13 cellular contexts compared by ENCODE assay signal in genomic region chr12:63045020-63045860, GRCh38.
DNase-seq lines count a peak whose midpoint lies in the region; ATAC-seq, FAIRE-seq and TF ChIP-seq lines count a peak whose summit lies in the region.
"Had no signal": no experiment of that assay in that cellular context is flagged by ENCODE, and none has a peak within 500 bp of the region (broad histone marks: within the 10 kb centered on the region; RNA-seq: fewer than 3 reads in every experiment).

No MANE protein-coding gene starts in this region.

- H3K9me3 ChIP-seq in smooth muscle cell (replicated peaks; ENCODE audit: low read depth) = no peaks in the 10 kb centered on the region
- no peaks in the 10 kb centered on the region for H3K9me3 ChIP-seq in transverse colon
- H3K9me3 ChIP-seq: mucosa of descending colon had no signal

- H2AFZ ChIP-seq in smooth muscle cell (ENCODE audit: low read depth) = peak overlapping the region; percentile 30

- no peak overlapping the region for H3K9ac ChIP-seq in smooth muscle cell (ENCODE audit: low read depth)

- H3K27me3 Mint-ChIP-seq in activated T-cell treated with anti-CD3 and anti-CD28 coated beads, Interleukin-2, amount 50 U/mL, for 72 hours (ENCODE audit: low read depth) = no peaks in the 10 kb centered on the region
- H3K27me3 Mint-ChIP-seq: activated CD8-positive, alpha-beta memory T cell treated with anti-CD3 and anti-CD28 coated beads, Interleukin-2, amount 10 ng/mL, durations not matched to agents 7 days and 5 days had no signal

- no peaks in the 10 kb centered on the region for H4K20me1 ChIP-seq in smooth muscle cell (ENCODE audit: low read depth)

- peak overlapping the region; percentile 74 for H3K27ac ChIP-seq in smooth muscle cell (ENCODE audit: low read depth)
- H3K27ac ChIP-seq in transverse colon = no peak overlapping the region
- H3K27ac ChIP-seq: HL-60 had no signal

- H3K27me3 ChIP-seq in smooth muscle cell (ENCODE audit: low read depth) = no peaks in the 10 kb centered on the region
- no peaks in the 10 kb centered on the region for H3K27me3 ChIP-seq in transverse colon

- H3K4me3 Mint-ChIP-seq in activated T-cell treated with anti-CD3 and anti-CD28 coated beads, Interleukin-2, amount 50 U/mL, for 72 hours = no peak overlapping the region
- H3K4me3 Mint-ChIP-seq: activated CD8-positive, alpha-beta memory T cell treated with anti-CD3 and anti-CD28 coated beads, Interleukin-2, amount 10 ng/mL, durations not matched to agents 7 days and 5 days had no signal

- peak; percentile 83 for FAIRE-seq in H54 (lab: Jason Lieb, UNC)

- H3K79me2 ChIP-seq in smooth muscle cell (ENCODE audit: low read depth) = no peaks in the 10 kb centered on the region

- intact Hi-C loops in transverse colon (cut with DNase I; ENCODE audit: low total_unique reads) = no loop called here

- H3K4me1 ChIP-seq in smooth muscle cell (ENCODE audit: low read depth) (no peaks in the 10 kb centered on the region), transverse colon (no peaks in the 10 kb centered on the region)

- ATAC-seq in GM18519 (IDR thresholded peaks at IDR 0.05; ENCODE audit: low FRiP score, unreplicated experiment) = no peak
- no peak for ATAC-seq in activated T-cell treated with anti-CD3 and anti-CD28 coated beads, Interleukin-2, amount 50 U/mL, for 72 hours (replicated peaks in 1 of 2)
- ATAC-seq: activated CD8-positive, alpha-beta memory T cell treated with anti-CD3 and anti-CD28 coated beads, Interleukin-2, amount 10 ng/mL, durations not matched to agents 7 days and 5 days; mucosa of descending colon had no signal

- in situ Hi-C loops in transverse colon (cut with MboI; ENCODE audit: low pct_ligation_motif_present in 1 of 4, low pct_unique_long_range_greater_than_20kb in 1 of 4, low sequenced_read_pairs in 3 of 4) = no loop called here

- H3K4me2 ChIP-seq in smooth muscle cell = peak overlapping the region; percentile 4

- H3K27ac Mint-ChIP-seq in activated T-cell treated with anti-CD3 and anti-CD28 coated beads, Interleukin-2, amount 50 U/mL, for 72 hours = no peak overlapping the region
- H3K27ac Mint-ChIP-seq: activated CD8-positive, alpha-beta memory T cell treated with anti-CD3 and anti-CD28 coated beads, Interleukin-2, amount 10 ng/mL, durations not matched to agents 7 days and 5 days had no signal

- no peaks in the 10 kb centered on the region for H3K36me3 Mint-ChIP-seq in activated T-cell treated with anti-CD3 and anti-CD28 coated beads, Interleukin-2, amount 50 U/mL, for 72 hours (ENCODE audit: insufficient read depth in 2 of 2)
- H3K36me3 Mint-ChIP-seq: activated CD8-positive, alpha-beta memory T cell treated with anti-CD3 and anti-CD28 coated beads, Interleukin-2, amount 10 ng/mL, durations not matched to agents 7 days and 5 days had no signal

- no peaks in the 10 kb centered on the region for H3K36me3 ChIP-seq in smooth muscle cell (ENCODE audit: low read depth)
- no peaks in the 10 kb centered on the region for H3K36me3 ChIP-seq in transverse colon

- H3K4me3 ChIP-seq in foreskin fibroblast (ENCODE audit: low read depth in 1 of 2, low read length in 2 of 2) (no peak overlapping the region), smooth muscle cell (no peak overlapping the region), transverse colon (no peak overlapping the region)
- H3K4me3 ChIP-seq: mucosa of descending colon had no signal

- TF ChIP-seq POLR2A in H54 (IDR thresholded peaks at IDR 0.05; ENCODE audit: low read depth, low read length) = no peak
- TF ChIP-seq POLR2A in transverse colon (IDR thresholded peaks at IDR 0.05) = no peak

- H3K4me1 Mint-ChIP-seq in activated T-cell treated with anti-CD3 and anti-CD28 coated beads, Interleukin-2, amount 50 U/mL, for 72 hours (ENCODE audit: low read depth) = no peaks in the 10 kb centered on the region
- H3K4me1 Mint-ChIP-seq: activated CD8-positive, alpha-beta memory T cell treated with anti-CD3 and anti-CD28 coated beads, Interleukin-2, amount 10 ng/mL, durations not matched to agents 7 days and 5 days had no signal

- TF ChIP-seq EP300 in transverse colon (IDR thresholded peaks at IDR 0.05; ENCODE audit: low read depth) = no peak

- no peaks in the 10 kb centered on the region for H3K9me3 Mint-ChIP-seq in activated T-cell treated with anti-CD3 and anti-CD28 coated beads, Interleukin-2, amount 50 U/mL, for 72 hours

- no peaks in the 10 kb centered on the region for H3F3A ChIP-seq in smooth muscle cell (ENCODE audit: low read depth)

- 49% methylated on average over 4 of the region's 4 CpGs for WGBS in smooth muscle cell (ENCODE audit: low lambda C conversion rate)
- WGBS in transverse colon (ENCODE audit: low coverage in 1 of 2), 2 donors = 85 to 86% methylated on average over 4 of the region's 4 CpGs

- DNase-seq in H54 (ENCODE audit: insufficient read length, low spot score) = peak; percentile 9
- peak; percentile 51 for DNase-seq in amniotic stem cell (lab: John Stamatoyannopoulos, UW)
- peak; percentile 40 to 74 for DNase-seq in foreskin fibroblast
- no peak for DNase-seq in smooth muscle cell (lab: John Stamatoyannopoulos, UW; ENCODE audit: unreplicated experiment)
- DNase-seq in transverse colon = no peak
- DNase-seq in amygdala (lab: John Stamatoyannopoulos, UW) = no peak
- DNase-seq in activated T-cell treated with anti-CD3 and anti-CD28 coated beads, Interleukin-2, amount 50 U/mL, for 72 hours = no peak
- DNase-seq: activated CD8-positive, alpha-beta memory T cell treated with anti-CD3 and anti-CD28 coated beads, Interleukin-2, amount 10 ng/mL, durations not matched to agents 7 days and 5 days; anterior cingulate cortex; mucosa of descending colon; NCI-H1417 had no signal

- TF ChIP-seq CTCF in foreskin fibroblast (IDR thresholded peaks at IDR 0.05; ENCODE audit: low read depth, low read length) = no peak
- TF ChIP-seq CTCF in smooth muscle cell (IDR thresholded peaks at IDR 0.05; ENCODE audit: borderline replicate concordance, insufficient read depth, poor library complexity, severe bottlenecking) = no peak
- no peak for TF ChIP-seq CTCF in transverse colon (IDR thresholded peaks at IDR 0.05)

Comparison
In these comparisons a context has a peak if more than half of its experiments do, and no peak if none do; other contexts are left out.
1. DNase-seq: peak in H54 (single experiment), amniotic stem cell (single experiment) and foreskin fibroblast (2 of 2); none in smooth muscle cell (single experiment), transverse colon (single experiment), amygdala (0 of 56) and activated T-cell treated with anti-CD3 and anti-CD28 coated beads, Interleukin-2, amount 50 U/mL, for 72 hours (0 of 2).